In genomic region chr9:75455444-75455921, GRCh38 we compare ENCODE assay signal across 8 cellular contexts.
DNase-seq lines count a peak whose midpoint lies in the region; ATAC-seq and TF ChIP-seq lines count a peak whose summit lies in the region.

No MANE protein-coding gene starts in this region.

- ATAC-seq in GM21390 (IDR thresholded peaks at IDR 0.05; ENCODE audit: unreplicated experiment) (peak; percentile 99), HG03460 (IDR thresholded peaks at IDR 0.05; ENCODE audit: unreplicated experiment) (peak; percentile 98), aorta (ENCODE audit: low FRiP score) (no peak)

- H3K9me3 ChIP-seq in aorta (ENCODE audit: control insufficient read depth, low read length): no peaks in the 10 kb centered on the region

- 67 to 68% methylated on average over 1 of the region's 1 CpG for WGBS in aorta, 2 donors

- intact Hi-C loops in aorta (cut with DNase I): no loop called here

- no peaks in the 10 kb centered on the region for H3K36me3 ChIP-seq in aorta (ENCODE audit: control insufficient read depth in 1 of 2, insufficient read depth in 2 of 2, low read length in 1 of 2)

- no peak overlapping the region for H3K27ac ChIP-seq in aorta (ENCODE audit: low read depth in 1 of 2, low read length in 2 of 2)

- H3K4me1 ChIP-seq in aorta (ENCODE audit: control insufficient read depth in 1 of 2, insufficient read depth in 2 of 2, low read length in 2 of 2): peaks cover 3 to 5% of the 10 kb centered on the region in 2 donors

- TF ChIP-seq CTCF in fibroblast of pulmonary artery (IDR thresholded peaks at IDR 0.05; ENCODE audit: low read length, missing control alignments): no peak

- H3K4me3 ChIP-seq in fibroblast of pulmonary artery (replicated peaks; ENCODE audit: low read depth, low read length) (no peak overlapping the region), aorta (ENCODE audit: low read length in 2 of 2) (no peak overlapping the region)

- no peaks in the 10 kb centered on the region for H3K27me3 ChIP-seq in aorta (ENCODE audit: control insufficient read depth in 1 of 2, insufficient read depth in 2 of 2, low read length in 1 of 2)

- DNase-seq in DMS53 treated with DMSO at 0.1 percent for 48 hours (lab: John Stamatoyannopoulos, UW; ENCODE audit: unreplicated experiment): peak; percentile 41
- DNase-seq in fibroblast of pulmonary artery (ENCODE audit: low read depth): peak; percentile 4
- DNase-seq in aorta: no peak
- DNase-seq in EL: no peak
- DNase-seq in activated effector memory CD4-positive, alpha-beta T cell treated with Interleukin-2 at 50 U/mL for 16 hours: no peak
- no peak for DNase-seq in DMS 273 (lab: John Stamatoyannopoulos, UW; ENCODE audit: unreplicated experiment)

Comparison
In these comparisons a context has a peak if more than half of its experiments do, and no peak if none do; other contexts are left out.
1. DNase-seq: peak in DMS53 treated with DMSO at 0.1 percent for 48 hours (single experiment) and fibroblast of pulmonary artery (single experiment); none in aorta (0 of 2), EL (single experiment), activated effector memory CD4-positive, alpha-beta T cell treated with Interleukin-2 at 50 U/mL for 16 hours (single experiment) and DMS 273 (single experiment).